In the genomic region with DNA sequence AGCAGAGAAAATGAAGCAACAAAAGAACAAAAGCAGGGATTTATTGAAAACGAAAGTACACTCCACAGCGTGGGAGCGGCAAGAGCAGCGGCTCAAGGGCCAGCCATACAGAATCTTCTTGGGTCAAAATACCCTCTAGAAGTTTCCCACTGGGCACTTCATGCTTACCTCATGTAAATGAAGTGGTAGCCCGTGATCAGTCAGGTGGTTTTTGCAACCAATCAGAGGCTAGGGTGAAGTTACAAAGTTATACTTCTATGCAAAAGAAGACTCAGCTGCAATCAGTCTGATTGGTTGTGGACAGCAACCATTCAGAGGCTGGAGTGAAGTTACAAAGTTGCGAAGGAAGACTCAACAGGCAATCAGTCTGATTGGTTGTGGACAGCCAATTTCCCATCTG, we compare ENCODE assay signal across 9 cellular contexts. TPM values are rescaled to one million over a fixed set of nuclear protein-coding genes. Genes with fewer than 3 reads are reported as not detected.
A peak's percentile ranks its signal among the peaks of the same experiment; 100 is the strongest.
DNase-seq lines count a peak whose midpoint lies in the region; FAIRE-seq and TF ChIP-seq lines count a peak whose summit lies in the region.
"Had no signal": no experiment of that assay in that cellular context is flagged by ENCODE, and none has a peak within 500 bp of the region (broad histone marks: within the 10 kb centered on the region; RNA-seq: fewer than 3 reads in every experiment).

No MANE protein-coding gene starts in this region.

- peaks cover 4% of the 10 kb centered on the region for H3K4me1 Mint-ChIP-seq in osteocyte (ENCODE audit: unreplicated experiment)

- H3K4me1 ChIP-seq in skeletal muscle tissue (ENCODE audit: control insufficient read depth in 3 of 3, insufficient read depth in 3 of 3, low read length in 3 of 3) = peaks cover 0 to 4% (median 2%) of the 10 kb centered on the region in 3 donors

- H3K27me3 ChIP-seq in skeletal muscle tissue (ENCODE audit: control insufficient read depth in 3 of 3, insufficient read depth in 3 of 3, low read length in 3 of 3) = peaks cover 0 to 4% (median 0%) of the 10 kb centered on the region in 3 donors

- FAIRE-seq in H54 (lab: Jason Lieb, UNC) = no peak

- no peaks in the 10 kb centered on the region for H3K9me3 Mint-ChIP-seq in osteocyte (ENCODE audit: unreplicated experiment)

- no peak for TF ChIP-seq CTCF in osteocyte (IDR thresholded peaks at IDR 0.05)

- H3K27me3 Mint-ChIP-seq in osteocyte (ENCODE audit: unreplicated experiment) = no peaks in the 10 kb centered on the region

- peak overlapping the region; percentile 63 for H3K27ac ChIP-seq in angular gyrus (ENCODE audit: low read depth, low read length)
- peak overlapping the region; percentile 44 for H3K27ac ChIP-seq in skeletal muscle tissue (ENCODE audit: low read depth, low read length)
- H3K27ac ChIP-seq: 22Rv1 had no signal

- H3K9me3 ChIP-seq in skeletal muscle tissue (ENCODE audit: control insufficient read depth in 3 of 3, low read length in 3 of 3) = no peaks in the 10 kb centered on the region

- H3K27ac Mint-ChIP-seq in osteocyte (ENCODE audit: unreplicated experiment) = no peak overlapping the region

- no peak overlapping the region for H3K4me3 Mint-ChIP-seq in osteocyte (ENCODE audit: unreplicated experiment)

- H3K36me3 ChIP-seq in skeletal muscle tissue (ENCODE audit: control insufficient read depth in 3 of 3, insufficient read depth in 3 of 3, low read length in 3 of 3) = no peaks in the 10 kb centered on the region

- peak overlapping the region; percentile 57 to 73 (median 72) for H3K4me3 ChIP-seq in skeletal muscle tissue (ENCODE audit: low read length in 3 of 3)

- no peaks in the 10 kb centered on the region for H3K36me3 Mint-ChIP-seq in osteocyte (ENCODE audit: unreplicated experiment)

- DNase-seq in DMS 273 (lab: John Stamatoyannopoulos, UW; ENCODE audit: unreplicated experiment) (peak; percentile 28), DMS 273 treated with DMSO at 0.1 percent for 48 hours (lab: John Stamatoyannopoulos, UW) (no peak), NCI-H460 (ENCODE audit: extremely low read depth, low read depth) (peak; percentile 44), hypothalamus (lab: John Stamatoyannopoulos, UW) (peak in 36 of 51 donors; percentile 1 to 74 (median 40)), H54 (ENCODE audit: insufficient read length, low spot score) (no peak), osteocyte (ENCODE audit: extremely low spot score, unreplicated experiment) (no peak)

- peak overlapping the region; percentile 0 to 51 (median 20) for H3K9ac ChIP-seq in skeletal muscle tissue (ENCODE audit: low read depth in 1 of 3, low read length in 3 of 3)

- TF ChIP-seq POLR2A in H54 (IDR thresholded peaks at IDR 0.05; ENCODE audit: low read depth, low read length) = no peak

RNA-seq across cellular contexts. Expression of a gene that starts 37.8 kb away (rescaled TPM):
- not detected in 2 replicates for total RNA-seq in NCI-H460 (2014; rRNA removed; shearing (Covaris generic))
- not detected in 2 replicates for polyA plus RNA-seq in NCI-H460 (2014; cell fraction: nucleus; rRNA removed)
- total RNA-seq in skeletal muscle tissue = 0.52 TPM
- total RNA-seq in osteocyte = not detected in 2 replicates

RNA-seq across cellular contexts. Expression of a gene that starts 43.2 kb away (rescaled TPM):
- total RNA-seq in NCI-H460 (2014; rRNA removed; shearing (Covaris generic)) = 8.0 and 9.7 TPM in 2 replicates
- 4.0 and 5.9 TPM in 2 replicates for polyA plus RNA-seq in NCI-H460 (2014; cell fraction: nucleus; rRNA removed)
- total RNA-seq in skeletal muscle tissue = 65.8 TPM
- total RNA-seq in osteocyte = 34.6 and 37.8 TPM in 2 replicates

Comparison
In these comparisons a context has a peak if more than half of its experiments do, and no peak if none do; other contexts are left out.
1. DNase-seq: peak in DMS 273 (single experiment), NCI-H460 (single experiment) and hypothalamus (36 of 51); none in DMS 273 treated with DMSO at 0.1 percent for 48 hours (single experiment), H54 (single experiment) and osteocyte (single experiment).